Comparison of ENCODE assay signal across 8 cellular contexts in genomic region chr16:89971495-89972243, GRCh38. TPM values are rescaled to one million over a fixed set of nuclear protein-coding genes. Genes with fewer than 3 reads are reported as not detected.
A peak's percentile ranks its signal among the peaks of the same experiment; 100 is the strongest.
DNase-seq lines count a peak whose midpoint lies in the region; ATAC-seq and TF ChIP-seq lines count a peak whose summit lies in the region.

No MANE protein-coding gene starts in this region.

- ATAC-seq in effector memory CD8-positive, alpha-beta T cell (replicated peaks): no peak
- ATAC-seq in natural killer cell treated with Interleukin-12 subunit alpha and Interleukin-12 subunit beta and Interleukin-15 and Interleukin-18, amount 100 ng/mL, for 72 hours: peak; percentile 5 to 28
- ATAC-seq in HG03469 (IDR thresholded peaks at IDR 0.05; ENCODE audit: unreplicated experiment): no peak

- peak overlapping the region; percentile 79 for H3K9ac ChIP-seq in OCI-LY1 (ENCODE audit: low read length)

- H3K4me3 ChIP-seq in OCI-LY1 (ENCODE audit: low read depth, low read length, poor library complexity, severe bottlenecking): peak overlapping the region; percentile 81

- no peaks in the 10 kb centered on the region for H3K27me3 Mint-ChIP-seq in effector memory CD8-positive, alpha-beta T cell
- no peaks in the 10 kb centered on the region for H3K27me3 Mint-ChIP-seq in natural killer cell treated with Interleukin-12 subunit alpha and Interleukin-12 subunit beta and Interleukin-15 and Interleukin-18, amount 100 ng/mL, for 72 hours

- H3K4me1 Mint-ChIP-seq in effector memory CD8-positive, alpha-beta T cell (ENCODE audit: low read depth in 2 of 2): peaks cover 13 to 17% of the 10 kb centered on the region in 2 donors
- peaks cover 21 to 28% of the 10 kb centered on the region in 2 donors for H3K4me1 Mint-ChIP-seq in natural killer cell treated with Interleukin-12 subunit alpha and Interleukin-12 subunit beta and Interleukin-15 and Interleukin-18, amount 100 ng/mL, for 72 hours (ENCODE audit: low read depth in 2 of 2)

- H3K79me2 ChIP-seq in OCI-LY1 (ENCODE audit: insufficient read depth, low read length): peaks cover 35% of the 10 kb centered on the region

- H3K36me3 ChIP-seq in OCI-LY1 (ENCODE audit: insufficient read depth, low read length): peaks cover 15% of the 10 kb centered on the region

- peak overlapping the region; percentile 97 to 98 for H3K27ac Mint-ChIP-seq in effector memory CD8-positive, alpha-beta T cell
- H3K27ac Mint-ChIP-seq in natural killer cell treated with Interleukin-12 subunit alpha and Interleukin-12 subunit beta and Interleukin-15 and Interleukin-18, amount 100 ng/mL, for 72 hours: peak overlapping the region; percentile 94 to 96

- H3K9me2 ChIP-seq in OCI-LY1 (ENCODE audit: low read depth, low read length): no peaks in the 10 kb centered on the region

- peaks cover 17% of the 10 kb centered on the region for H3K36me3 Mint-ChIP-seq in effector memory CD8-positive, alpha-beta T cell (ENCODE audit: insufficient read depth)
- no peaks in the 10 kb centered on the region for H3K36me3 Mint-ChIP-seq in natural killer cell treated with Interleukin-12 subunit alpha and Interleukin-12 subunit beta and Interleukin-15 and Interleukin-18, amount 100 ng/mL, for 72 hours

- no peaks in the 10 kb centered on the region for H4K20me1 ChIP-seq in OCI-LY1 (ENCODE audit: insufficient read depth, low read length)

- H3K4me2 ChIP-seq in OCI-LY1 (ENCODE audit: low read length): peak overlapping the region; percentile 90

- DNase-seq in DMS79 treated with DMSO at 0.1 percent for 48 hours (lab: John Stamatoyannopoulos, UW) (peak; percentile 24), DMS79 (lab: John Stamatoyannopoulos, UW) (no peak), middle frontal gyrus (ENCODE audit: extremely low spot score, low spot score) (no peak), NCI-H2107 (lab: John Stamatoyannopoulos, UW) (no peak)
- DNase-seq in effector memory CD8-positive, alpha-beta T cell: peak in 1 of 3 experiments; percentile 8
- peak; percentile 49 for DNase-seq in natural killer cell treated with Interleukin-12 subunit alpha and Interleukin-12 subunit beta and Interleukin-15 and Interleukin-18, amount 100 ng/mL, for 72 hours (ENCODE audit: low spot score)

- H3K9me3 Mint-ChIP-seq in effector memory CD8-positive, alpha-beta T cell: no peaks in the 10 kb centered on the region
- H3K9me3 Mint-ChIP-seq in natural killer cell treated with Interleukin-12 subunit alpha and Interleukin-12 subunit beta and Interleukin-15 and Interleukin-18, amount 100 ng/mL, for 72 hours: no peaks in the 10 kb centered on the region

- H3K27ac ChIP-seq in OCI-LY1 (ENCODE audit: low read depth, low read length, poor library complexity, severe bottlenecking): no peak overlapping the region

- TF ChIP-seq CTCF in OCI-LY1 (IDR thresholded peaks at IDR 0.05; ENCODE audit: low read length): no peak

- 0 out of 2 replicates have a peak overlapping the region, but pooled peaks have one; percentile 17 for H2AFZ ChIP-seq in OCI-LY1 (ENCODE audit: low read length)

- peak overlapping the region; percentile 99 to 100 for H3K4me3 Mint-ChIP-seq in effector memory CD8-positive, alpha-beta T cell
- peak overlapping the region; percentile 96 for H3K4me3 Mint-ChIP-seq in natural killer cell treated with Interleukin-12 subunit alpha and Interleukin-12 subunit beta and Interleukin-15 and Interleukin-18, amount 100 ng/mL, for 72 hours

- H3F3A ChIP-seq in OCI-LY1 (ENCODE audit: insufficient read depth, low read length): no peaks in the 10 kb centered on the region

- peaks cover 2% of the 10 kb centered on the region for H3K9me3 ChIP-seq in OCI-LY1 (ENCODE audit: low read length)

- H3K27me3 ChIP-seq in OCI-LY1 (ENCODE audit: insufficient read depth, low read length): no peaks in the 10 kb centered on the region

- H3K4me1 ChIP-seq in OCI-LY1 (ENCODE audit: insufficient read depth, low read length, severe bottlenecking): peaks cover 29% of the 10 kb centered on the region

RNA-seq across cellular contexts. Expression of gene DEF8, which starts 23.1 kb away (rescaled TPM):
- 10 to 100 TPM; 44.2 to 55.5 TPM for total RNA-seq in natural killer cell treated with Interleukin-12 subunit alpha and Interleukin-12 subunit beta and Interleukin-15 and Interleukin-18, amount 100 ng/mL, for 72 hours

RNA-seq across cellular contexts. Expression of gene DBNDD1, which starts 47.6 kb away (rescaled TPM):
- not detected for total RNA-seq in natural killer cell treated with Interleukin-12 subunit alpha and Interleukin-12 subunit beta and Interleukin-15 and Interleukin-18, amount 100 ng/mL, for 72 hours

RNA-seq across cellular contexts. Expression of gene TUBB3, which starts 48.5 kb away (rescaled TPM):
- total RNA-seq in natural killer cell treated with Interleukin-12 subunit alpha and Interleukin-12 subunit beta and Interleukin-15 and Interleukin-18, amount 100 ng/mL, for 72 hours: 10 to 100 TPM in 1 of 2 donors, 1 to 10 TPM in 1; 9.6 to 10.9 TPM

RNA-seq across cellular contexts. Expression of gene MC1R, which starts 53.0 kb away (rescaled TPM):
- 10 to 100 TPM in 1 of 2 donors, 1 to 10 TPM in 1; 9.3 to 13.0 TPM for total RNA-seq in natural killer cell treated with Interleukin-12 subunit alpha and Interleukin-12 subunit beta and Interleukin-15 and Interleukin-18, amount 100 ng/mL, for 72 hours

Comparison
In these comparisons a context has a peak if more than half of its experiments do, and no peak if none do; other contexts are left out.
1. DNase-seq: peak in DMS79 treated with DMSO at 0.1 percent for 48 hours (single experiment) and natural killer cell treated with Interleukin-12 subunit alpha and Interleukin-12 subunit beta and Interleukin-15 and Interleukin-18, amount 100 ng/mL, for 72 hours (single experiment); none in DMS79 (single experiment), middle frontal gyrus (single experiment) and NCI-H2107 (single experiment).
2. ATAC-seq: peak in natural killer cell treated with Interleukin-12 subunit alpha and Interleukin-12 subunit beta and Interleukin-15 and Interleukin-18, amount 100 ng/mL, for 72 hours (2 of 2); none in effector memory CD8-positive, alpha-beta T cell (single experiment) and HG03469 (single experiment).